12 cellular contexts compared by ENCODE assay signal in the genomic region with DNA sequence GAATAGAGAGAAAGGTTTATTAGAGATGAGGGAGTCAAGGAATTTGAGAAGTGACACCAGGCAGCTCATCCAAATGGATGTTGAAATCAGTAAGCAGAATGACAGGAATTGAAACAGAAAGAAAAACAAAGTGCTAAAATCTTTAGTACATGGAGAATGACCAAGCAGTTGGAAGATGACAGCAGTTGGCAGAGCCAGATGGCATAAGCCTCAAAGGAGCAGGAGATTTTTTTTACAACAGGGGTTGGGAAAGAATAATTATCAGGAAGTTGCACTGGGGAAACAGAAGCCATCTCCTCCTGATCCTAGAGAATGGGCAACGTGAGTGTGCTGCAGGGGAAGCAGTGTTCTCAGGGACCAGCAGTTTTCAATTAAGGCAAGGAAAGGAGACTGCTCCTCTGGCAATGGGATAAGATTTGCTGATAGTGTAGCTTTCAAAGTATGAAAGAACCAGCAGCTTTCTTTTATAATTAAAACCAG. TPM values are rescaled to one million over a fixed set of nuclear protein-coding genes. Genes with fewer than 3 reads are reported as not detected.
DNase-seq lines count a peak whose midpoint lies in the region; ATAC-seq and TF ChIP-seq lines count a peak whose summit lies in the region.
"Had no signal": no experiment of that assay in that cellular context is flagged by ENCODE, and none has a peak within 500 bp of the region (broad histone marks: within the 10 kb centered on the region; RNA-seq: fewer than 3 reads in every experiment).

No MANE protein-coding gene starts in this region.

- WGBS in lower leg skin, 2 donors, result 4 to 5% methylated on average over 1 of the region's 1 CpG
- no CpG with 5 or more reads among the region's 1 CpG for WGBS in H9 (ENCODE audit: extremely low coverage, insufficient read length, low lambda C conversion rate)

- no peaks in the 10 kb centered on the region for H3K36me3 ChIP-seq in vagina
- H3K36me3 ChIP-seq: suprapubic skin had no signal

- no peak overlapping the region for H3K23ac ChIP-seq in H9 (ENCODE audit: insufficient read length, low read depth, low read length)

- H4K20me1 ChIP-seq in H9 (ENCODE audit: control insufficient read depth, insufficient read depth, insufficient read length), result no peaks in the 10 kb centered on the region

- no peak overlapping the region for H3K14ac ChIP-seq in H9 (ENCODE audit: insufficient read depth, low read length)

- H3K18ac ChIP-seq in H9 (ENCODE audit: insufficient read length, low read depth, low read length), result no peak overlapping the region

- H3K4ac ChIP-seq in H9 (ENCODE audit: low read depth, low read length), result no peak overlapping the region

- DNase-seq in EH (ENCODE audit: low read depth) (peak; percentile 34), NOMO-1 treated with dmso at 0.1 percent for 144 hours (lab: John Stamatoyannopoulos, UW; ENCODE audit: unreplicated experiment) (peak; percentile 46), lower leg skin (ENCODE audit: low spot score in 2 of 2) (peak; percentile 64 to 78), H9 (no peak), vagina (ENCODE audit: extremely low spot score in 2 of 2) (no peak)
- no peak for DNase-seq in stimulated activated naive CD8-positive, alpha-beta T cell treated with anti-CD3 and anti-CD28 coated beads, Interleukin-15, amount 100 ng/mL, for 72 hours
- DNase-seq: activated naive CD4-positive, alpha-beta T cell treated with anti-CD3 and anti-CD28 coated beads for 36 hours; foreskin melanocyte; SHP77 treated with DMSO at 0.1 percent for 48 hours had no signal

- no peak overlapping the region for H4K5ac ChIP-seq in H9 (ENCODE audit: insufficient read length, low read depth, low read length)

- H3K27ac ChIP-seq in H9 (ENCODE audit: insufficient read length, low read depth, low read length) (no peak overlapping the region), vagina (no peak overlapping the region)
- H3K27ac ChIP-seq: suprapubic skin had no signal

- H2BK15ac ChIP-seq in H9 (ENCODE audit: low read depth, low read length), result no peak overlapping the region

- no peak overlapping the region for H4K91ac ChIP-seq in H9 (ENCODE audit: insufficient read length, low read depth, low read length)

- H4K8ac ChIP-seq in H9 (replicated peaks; ENCODE audit: insufficient read length, low read depth, low read length), result no peak overlapping the region

- H3T11ph ChIP-seq in H9 (ENCODE audit: low read length), result no peak overlapping the region

- peak; percentile 78 for ATAC-seq in GM21717 (IDR thresholded peaks at IDR 0.05; ENCODE audit: unreplicated experiment)
- ATAC-seq in HG03460 (IDR thresholded peaks at IDR 0.05; ENCODE audit: unreplicated experiment), result no peak
- no peak for ATAC-seq in stimulated activated naive CD8-positive, alpha-beta T cell treated with anti-CD3 and anti-CD28 coated beads, Interleukin-15, amount 100 ng/mL, for 72 hours

- H3K9me3 Mint-ChIP-seq in H9, result no peaks in the 10 kb centered on the region
- no peaks in the 10 kb centered on the region for H3K9me3 Mint-ChIP-seq in stimulated activated naive CD8-positive, alpha-beta T cell treated with anti-CD3 and anti-CD28 coated beads, Interleukin-15, amount 100 ng/mL, for 72 hours
- H3K9me3 Mint-ChIP-seq: activated naive CD4-positive, alpha-beta T cell treated with anti-CD3 and anti-CD28 coated beads for 36 hours had no signal

- H3K79me2 ChIP-seq in H9 (ENCODE audit: insufficient read depth, low read length), result no peaks in the 10 kb centered on the region

- no peak for TF ChIP-seq CTCF in lower leg skin (IDR thresholded peaks at IDR 0.05)
- no peak for TF ChIP-seq CTCF in H9 (conservative IDR thresholded peaks at IDR 0.05)
- TF ChIP-seq CTCF in vagina (IDR thresholded peaks at IDR 0.05), result no peak

- H3K4me3 Mint-ChIP-seq in H9, result no peak overlapping the region
- H3K4me3 Mint-ChIP-seq in stimulated activated naive CD8-positive, alpha-beta T cell treated with anti-CD3 and anti-CD28 coated beads, Interleukin-15, amount 100 ng/mL, for 72 hours, result no peak overlapping the region
- H3K4me3 Mint-ChIP-seq: activated naive CD4-positive, alpha-beta T cell treated with anti-CD3 and anti-CD28 coated beads for 36 hours had no signal

- H2BK12ac ChIP-seq in H9 (ENCODE audit: insufficient read length, low read depth, low read length), result no peak overlapping the region

- H3K23me2 ChIP-seq in H9 (ENCODE audit: insufficient read length, low read depth, low read length, poor library complexity, severe bottlenecking), result no peaks in the 10 kb centered on the region

- H2BK5ac ChIP-seq in H9 (ENCODE audit: insufficient read length, low read length), result no peak overlapping the region

- H3K4me1 ChIP-seq in H9 (ENCODE audit: insufficient read depth, low read length) (peaks cover 4% of the 10 kb centered on the region; the same call in 1 of the 2 replicates), vagina (peaks cover 10% of the 10 kb centered on the region)

- H3K4me3 ChIP-seq in lower leg skin (ENCODE audit: low read depth, poor library complexity, severe bottlenecking) (no peak overlapping the region), vagina (no peak overlapping the region)
- H3K4me3 ChIP-seq: suprapubic skin had no signal

- no peak for TF ChIP-seq POLR2A in lower leg skin (IDR thresholded peaks at IDR 0.05)
- no peak for TF ChIP-seq POLR2A in vagina (IDR thresholded peaks at IDR 0.05)

- no peak overlapping the region for H3K56ac ChIP-seq in H9 (ENCODE audit: insufficient read length, low read depth, low read length)

- H3K4me2 ChIP-seq in H9 (ENCODE audit: insufficient read depth, insufficient read length, low read length), result no peak overlapping the region

- H3K36me3 Mint-ChIP-seq in H9 (ENCODE audit: insufficient read depth in 1 of 3, low read depth in 3 of 3), result peaks cover 4% of the 10 kb centered on the region in 3 experiments; a peak in 4 of 7 replicates

- H2BK20ac ChIP-seq in H9 (ENCODE audit: low read depth, low read length, poor library complexity, severe bottlenecking), result no peak overlapping the region

- no peak overlapping the region for H3K9ac ChIP-seq in H9 (ENCODE audit: extremely low read depth, insufficient read length, low read length)

- no peak overlapping the region for H2BK120ac ChIP-seq in H9 (ENCODE audit: low read depth, low read length, poor library complexity, severe bottlenecking)

- intact Hi-C loops in lower leg skin (cut with DNase I; ENCODE audit: low total_unique reads) (no loop called here), vagina (cut with DNase I) (no loop called here)

- H3K27me3 Mint-ChIP-seq in H9 (ENCODE audit: low read depth), result no peaks in the 10 kb centered on the region
- peaks cover 31% of the 10 kb centered on the region for H3K27me3 Mint-ChIP-seq in stimulated activated naive CD8-positive, alpha-beta T cell treated with anti-CD3 and anti-CD28 coated beads, Interleukin-15, amount 100 ng/mL, for 72 hours

- H3K27me3 ChIP-seq in H9 (ENCODE audit: insufficient read depth, low read length) (no peaks in the 10 kb centered on the region), vagina (no peaks in the 10 kb centered on the region)
- H3K27me3 ChIP-seq: suprapubic skin had no signal

- H2AK5ac ChIP-seq in H9 (ENCODE audit: insufficient read length, low read length), result no peak overlapping the region

- H3K9me3 ChIP-seq in H9 (ENCODE audit: control insufficient read depth, low read depth, low read length) (no peaks in the 10 kb centered on the region), vagina (no peaks in the 10 kb centered on the region)
- H3K9me3 ChIP-seq: suprapubic skin had no signal

- H2AFZ ChIP-seq in H9 (ENCODE audit: low read length), result no peak overlapping the region

- no peak overlapping the region; a peak in 1 of 7 replicates for H3K27ac Mint-ChIP-seq in H9
- H3K27ac Mint-ChIP-seq in stimulated activated naive CD8-positive, alpha-beta T cell treated with anti-CD3 and anti-CD28 coated beads, Interleukin-15, amount 100 ng/mL, for 72 hours, result no peak overlapping the region
- H3K27ac Mint-ChIP-seq: activated naive CD4-positive, alpha-beta T cell treated with anti-CD3 and anti-CD28 coated beads for 36 hours had no signal

- no peaks in the 10 kb centered on the region for H3K79me1 ChIP-seq in H9 (ENCODE audit: insufficient read depth, low read depth, low read length, poor library complexity, severe bottlenecking)

- peaks cover 5 to 22% of the 10 kb centered on the region in 2 experiments for H3K4me1 Mint-ChIP-seq in H9
- peaks cover 6% of the 10 kb centered on the region for H3K4me1 Mint-ChIP-seq in stimulated activated naive CD8-positive, alpha-beta T cell treated with anti-CD3 and anti-CD28 coated beads, Interleukin-15, amount 100 ng/mL, for 72 hours

RNA-seq across cellular contexts. Expression of a gene that starts 28.9 kb away (rescaled TPM):
- under 1 TPM in 1 of 4 donors, not detected in 3; 0.19 TPM for total RNA-seq in lower leg skin
- total RNA-seq in H9 (2021), result 9.2 and 9.7 TPM in 2 replicates
- 1.7 TPM for total RNA-seq in vagina
- total RNA-seq: activated naive CD4-positive, alpha-beta T cell treated with anti-CD3 and anti-CD28 coated beads for 36 hours had no signal

RNA-seq across cellular contexts. Expression of a gene that starts 51.5 kb away (rescaled TPM):
- total RNA-seq in lower leg skin (10 to 100 TPM; 24.2 to 30.1 (median 29.4) TPM), H9 (2021) (37.3 and 37.7 TPM in 2 replicates), vagina (31.2 TPM)

Comparison
In these comparisons a context has a peak if more than half of its experiments do, and no peak if none do; other contexts are left out.
1. DNase-seq: peak in EH (single experiment), NOMO-1 treated with dmso at 0.1 percent for 144 hours (single experiment) and lower leg skin (2 of 2); none in H9 (single experiment), vagina (0 of 2) and stimulated activated naive CD8-positive, alpha-beta T cell treated with anti-CD3 and anti-CD28 coated beads, Interleukin-15, amount 100 ng/mL, for 72 hours (0 of 2).